9 cellular contexts compared by ENCODE assay signal in genomic region chr17:81386141-81386645, GRCh38. TPM values are rescaled to one million over a fixed set of nuclear protein-coding genes. Genes with fewer than 3 reads are reported as not detected.
DNase-seq lines count a peak whose midpoint lies in the region; ATAC-seq and TF ChIP-seq lines count a peak whose summit lies in the region.
"Had no signal": no experiment of that assay in that cellular context is flagged by ENCODE, and none has a peak within 500 bp of the region (broad histone marks: within the 10 kb centered on the region; RNA-seq: fewer than 3 reads in every experiment).

No MANE protein-coding gene starts in this region.

- no peak overlapping the region for H4K5ac ChIP-seq in mesendoderm (ENCODE audit: low read length)

- no TSS peak for BruUV-seq in MCF 10A (replicated peaks; lab: Mats Ljungman, UMichigan)

- no peak overlapping the region for H3K4me3 ChIP-seq in mesendoderm (ENCODE audit: low read length)
- H3K4me3 ChIP-seq in tibial artery = peak overlapping the region; percentile 74 to 83

- H3K4me1 ChIP-seq in mesendoderm (ENCODE audit: control insufficient read depth, low read depth, low read length) = peaks cover 9% of the 10 kb centered on the region
- H3K4me1 ChIP-seq in tibial artery = peaks cover 0 to 51% (median 38%) of the 10 kb centered on the region in 4 donors

- peak overlapping the region; percentile 35 for H3K9ac ChIP-seq in mesendoderm (ENCODE audit: low read length)

- H3K18ac ChIP-seq in mesendoderm (ENCODE audit: low read length) = peak overlapping the region; percentile 69

- no peak overlapping the region for H3K27ac Mint-ChIP-seq in activated T-cell treated with anti-CD3 and anti-CD28 coated beads, Interleukin-2, amount 50 U/mL, for 24 hours
- no peak overlapping the region for H3K27ac Mint-ChIP-seq in activated T-cell treated with anti-CD3 and anti-CD28 coated beads, Interleukin-2, amount 50 U/mL, for 72 hours
- H3K27ac Mint-ChIP-seq in MCF 10A (ENCODE audit: low read depth, unreplicated experiment) = no peak overlapping the region

- no peak for ATAC-seq in activated T-cell treated with anti-CD3 and anti-CD28 coated beads, Interleukin-2, amount 50 U/mL, for 72 hours (replicated peaks in 1 of 2)
- no peak for ATAC-seq in GM21825 (IDR thresholded peaks at IDR 0.05; ENCODE audit: unreplicated experiment)

- no peak overlapping the region for H3K4ac ChIP-seq in mesendoderm (ENCODE audit: low read depth, low read length)

- peak overlapping the region; percentile 87 for H3K56ac ChIP-seq in mesendoderm (ENCODE audit: low read length)

- H3K27ac ChIP-seq in mesendoderm (ENCODE audit: low read depth, low read length) = no peak overlapping the region
- peak overlapping the region; percentile 91 to 96 for H3K27ac ChIP-seq in tibial artery
- H3K27ac ChIP-seq: neutrophil had no signal

- WGBS in mesendoderm (ENCODE audit: extremely low coverage, insufficient coverage, low lambda C conversion rate) = no CpG with 5 or more reads among the region's 15 CpGs

- no peaks in the 10 kb centered on the region for H3K79me1 ChIP-seq in mesendoderm (ENCODE audit: low read length)

- CTCF ChIA-PET in MCF 10A (lab: Yijun Ruan, JAX) = no interaction called here

- H3K27me3 Mint-ChIP-seq in activated T-cell treated with anti-CD3 and anti-CD28 coated beads, Interleukin-2, amount 50 U/mL, for 24 hours = peaks cover 66% of the 10 kb centered on the region
- H3K27me3 Mint-ChIP-seq in activated T-cell treated with anti-CD3 and anti-CD28 coated beads, Interleukin-2, amount 50 U/mL, for 72 hours (ENCODE audit: low read depth) = peaks cover 49% of the 10 kb centered on the region
- no peaks in the 10 kb centered on the region for H3K27me3 Mint-ChIP-seq in MCF 10A (ENCODE audit: insufficient read depth, unreplicated experiment)

- H3K27me3 ChIP-seq in mesendoderm (ENCODE audit: insufficient read depth, low read length, poor library complexity) (peaks cover 5% of the 10 kb centered on the region), tibial artery (peaks cover 0 to 13% of the 10 kb centered on the region in 2 donors)

- intact Hi-C loops in MCF 10A (cut with micrococcal nuclease) = no loop called here
- intact Hi-C loops in tibial artery (cut with DNase I; ENCODE audit: low total_unique reads) = loop anchor here (5.0 kb wide), 1 partner anchor 94 kb away; no protein-coding TSS in a partner anchor

- peak overlapping the region; percentile 45 for H2AK5ac ChIP-seq in mesendoderm (ENCODE audit: low read length)

- DNase-seq in activated T-cell treated with anti-CD3 and anti-CD28 coated beads, Interleukin-2, amount 50 U/mL, for 24 hours = no peak
- no peak for DNase-seq in activated T-cell treated with anti-CD3 and anti-CD28 coated beads, Interleukin-2, amount 50 U/mL, for 72 hours
- DNase-seq in MCF 10A (ENCODE audit: unreplicated experiment) (no peak), mesendoderm (peak; percentile 38), tibial artery (peak in 1 of 2 donors; percentile 67), KG1 (lab: John Stamatoyannopoulos, UW) (no peak), SW 1271 (lab: John Stamatoyannopoulos, UW) (no peak)

- peak overlapping the region; percentile 66 for H3K23ac ChIP-seq in mesendoderm (ENCODE audit: low read length)

- POLR2A ChIA-PET in MCF 10A (lab: Yijun Ruan, JAX) = no interaction called here

- no peak overlapping the region for H2BK15ac ChIP-seq in mesendoderm (replicated peaks; ENCODE audit: low read depth)

- no peak overlapping the region for H4K8ac ChIP-seq in mesendoderm (ENCODE audit: low read depth, low read length)

- TF ChIP-seq CTCF in MCF 10A (IDR thresholded peaks at IDR 0.05; ENCODE audit: unreplicated experiment) (no peak), tibial artery (IDR thresholded peaks at IDR 0.05) (no peak)

- no peaks in the 10 kb centered on the region for H3K36me3 Mint-ChIP-seq in activated T-cell treated with anti-CD3 and anti-CD28 coated beads, Interleukin-2, amount 50 U/mL, for 24 hours (ENCODE audit: low read depth)
- H3K36me3 Mint-ChIP-seq in activated T-cell treated with anti-CD3 and anti-CD28 coated beads, Interleukin-2, amount 50 U/mL, for 72 hours (ENCODE audit: insufficient read depth in 2 of 2) = no peaks in the 10 kb centered on the region
- H3K36me3 Mint-ChIP-seq in MCF 10A (ENCODE audit: insufficient read depth, unreplicated experiment) = peaks cover 1% of the 10 kb centered on the region

- no peak overlapping the region for H2BK5ac ChIP-seq in mesendoderm (ENCODE audit: low read length)

- H3K4me1 Mint-ChIP-seq in activated T-cell treated with anti-CD3 and anti-CD28 coated beads, Interleukin-2, amount 50 U/mL, for 24 hours (ENCODE audit: low read depth) = peaks cover 6% of the 10 kb centered on the region
- no peaks in the 10 kb centered on the region for H3K4me1 Mint-ChIP-seq in activated T-cell treated with anti-CD3 and anti-CD28 coated beads, Interleukin-2, amount 50 U/mL, for 72 hours (ENCODE audit: low read depth)
- no peaks in the 10 kb centered on the region for H3K4me1 Mint-ChIP-seq in MCF 10A (ENCODE audit: insufficient read depth, unreplicated experiment)

- H2BK120ac ChIP-seq in mesendoderm (ENCODE audit: low read depth, low read length) = no peak overlapping the region

- H3K4me2 ChIP-seq in mesendoderm (ENCODE audit: low read length) = no peak overlapping the region

- H3K36me3 ChIP-seq in mesendoderm (ENCODE audit: control insufficient read depth, insufficient read depth, low read length) = no peaks in the 10 kb centered on the region
- H3K36me3 ChIP-seq in tibial artery = no peaks in the 10 kb centered on the region
- H3K36me3 ChIP-seq: neutrophil had no signal

- peak overlapping the region; percentile 6 for H3K4me3 Mint-ChIP-seq in activated T-cell treated with anti-CD3 and anti-CD28 coated beads, Interleukin-2, amount 50 U/mL, for 24 hours
- peak overlapping the region in 1 of 2 donors; percentile 61 for H3K4me3 Mint-ChIP-seq in activated T-cell treated with anti-CD3 and anti-CD28 coated beads, Interleukin-2, amount 50 U/mL, for 72 hours
- H3K4me3 Mint-ChIP-seq in MCF 10A (ENCODE audit: unreplicated experiment) = peak overlapping the region; percentile 40

- H3K9me3 Mint-ChIP-seq in activated T-cell treated with anti-CD3 and anti-CD28 coated beads, Interleukin-2, amount 50 U/mL, for 24 hours = no peaks in the 10 kb centered on the region
- no peaks in the 10 kb centered on the region for H3K9me3 Mint-ChIP-seq in activated T-cell treated with anti-CD3 and anti-CD28 coated beads, Interleukin-2, amount 50 U/mL, for 72 hours
- no peaks in the 10 kb centered on the region for H3K9me3 Mint-ChIP-seq in MCF 10A (ENCODE audit: unreplicated experiment)

- H3K79me2 ChIP-seq in mesendoderm (ENCODE audit: control insufficient read depth, insufficient read depth, low read length) = no peaks in the 10 kb centered on the region

- no peaks in the 10 kb centered on the region for H3K9me3 ChIP-seq in tibial artery
- H3K9me3 ChIP-seq: neutrophil had no signal

RNA-seq across cellular contexts. Expression of gene BAHCC1, which starts 9.1 kb away (rescaled TPM):
- under 1 TPM; 0.02 to 0.14 TPM for total RNA-seq in activated T-cell treated with anti-CD3 and anti-CD28 coated beads, Interleukin-2, amount 50 U/mL, for 72 hours
- 7.4 and 9.2 TPM in 2 replicates for total RNA-seq in MCF 10A (2022)
- polyA plus RNA-seq in mesendoderm (2013, experiment 1 of 2) = 1.6 TPM
- polyA plus RNA-seq in mesendoderm (2013, experiment 2 of 2) = 2.1 TPM
